In genomic region chr3:73036694-73037368, GRCh38 we compare ENCODE assay signal across 11 cellular contexts. TPM values are rescaled to one million over a fixed set of nuclear protein-coding genes. Genes with fewer than 3 reads are reported as not detected.
DNase-seq lines count a peak whose midpoint lies in the region; ATAC-seq and TF ChIP-seq lines count a peak whose summit lies in the region.
"Had no signal": no experiment of that assay in that cellular context is flagged by ENCODE, and none has a peak within 500 bp of the region (broad histone marks: within the 10 kb centered on the region; RNA-seq: fewer than 3 reads in every experiment).

No MANE protein-coding gene starts in this region.

- POLR2A ChIA-PET in T-cell (lab: Charles Lee), result interaction anchor here in 1 of 2 donors (0.6 kb wide), 1 partner anchor 21 kb away, joined by 8 read pairs; no protein-coding TSS in a partner anchor

- H3K27ac ChIP-seq in cardiac muscle cell, result peak overlapping the region; percentile 70
- H3K27ac ChIP-seq: BLaER1 had no signal

- TF ChIP-seq CTCF in cardiac muscle cell (IDR thresholded peaks at IDR 0.05; ENCODE audit: low read depth, low read length), result no peak
- no peak for TF ChIP-seq CTCF in fibroblast of the aortic adventitia (IDR thresholded peaks at IDR 0.05; ENCODE audit: insufficient read depth, low read length)

- no peak overlapping the region for H3K4me3 ChIP-seq in cardiac muscle cell
- H3K4me3 ChIP-seq in fibroblast of the aortic adventitia (ENCODE audit: low read depth, low read length), result no peak overlapping the region
- H3K4me3 ChIP-seq: BLaER1 had no signal

- H3K9me3 Mint-ChIP-seq in T-cell, result no peaks in the 10 kb centered on the region

- H3K4me3 Mint-ChIP-seq in T-cell, result no peak overlapping the region

- no peaks in the 10 kb centered on the region for H3K9me3 ChIP-seq in cardiac muscle cell (ENCODE audit: low read depth)
- H3K9me3 ChIP-seq: BLaER1 had no signal

- ATAC-seq in T-cell (replicated peaks in 1 of 4), result no peak

- CTCF ChIA-PET in T-cell (lab: Charles Lee), result no interaction called here

- H3K36me3 Mint-ChIP-seq in T-cell, result peaks cover 10% of the 10 kb centered on the region

- no peaks in the 10 kb centered on the region for H3K36me3 ChIP-seq in cardiac muscle cell

- no peaks in the 10 kb centered on the region for H3K27me3 ChIP-seq in cardiac muscle cell
- H3K27me3 ChIP-seq: BLaER1 had no signal

- no peaks in the 10 kb centered on the region for H3K27me3 Mint-ChIP-seq in T-cell

- H3K4me1 ChIP-seq in cardiac muscle cell (ENCODE audit: low read depth), result peaks cover 31% of the 10 kb centered on the region
- H3K4me1 ChIP-seq: BLaER1 had no signal

- DNase-seq in cardiac muscle cell (ENCODE audit: low read depth in 1 of 2, low spot score in 1 of 2) (no peak), cardiac septum (ENCODE audit: low spot score) (no peak), T-cell (no peak), fibroblast of the aortic adventitia (ENCODE audit: low read depth) (peak; percentile 53), CD1c-positive myeloid dendritic cell (ENCODE audit: extremely low spot score) (no peak), NCI-H187 (lab: John Stamatoyannopoulos, UW) (no peak), DMS53 treated with DMSO at 0.1 percent for 48 hours (lab: John Stamatoyannopoulos, UW; ENCODE audit: unreplicated experiment) (no peak), medulla oblongata (ENCODE audit: extremely low spot score) (no peak)
- DNase-seq: nucleus accumbens; stimulated activated CD4-positive, alpha-beta T cell treated with anti-CD3 and anti-CD28 coated beads, Interleukin-2, amount 100 ng/mL, for 48 hours had no signal

- H3K27ac Mint-ChIP-seq in T-cell, result peak overlapping the region; percentile 1 to 37

- H3K4me1 Mint-ChIP-seq in T-cell, result peaks cover 84 to 91% (median 88%) of the 10 kb centered on the region in 3 donors

- intact Hi-C loops in cardiac septum (cut with DNase I), result loop anchor here (5.0 kb wide), 1 partner anchor 40 kb away; the partner anchor contains the start of gene PPP4R2

RNA-seq across cellular contexts. Expression of gene EBLN2, which starts 24.6 kb away (rescaled TPM):
- total RNA-seq in cardiac muscle cell (3.4 and 5.1 TPM in 2 replicates), cardiac septum (1.9 TPM), T-cell (10 to 100 TPM in 2 of 5 donors, 1 to 10 TPM in 3; 6.6 to 12.8 (median 8.1) TPM), fibroblast of the aortic adventitia (ENCODE audit: low replicate concordance) (5.6 and 5.8 TPM in 2 replicates)
- polyA plus RNA-seq in cardiac muscle cell, result 4.8 and 6.4 TPM in 2 replicates

RNA-seq across cellular contexts. Expression of gene PPP4R2, which starts 40.2 kb away (rescaled TPM):
- total RNA-seq in cardiac muscle cell (42.2 and 49.1 TPM in 2 replicates), cardiac septum (46.6 TPM), T-cell (10 to 100 TPM; 53.3 to 70.6 (median 61.3) TPM), fibroblast of the aortic adventitia (ENCODE audit: low replicate concordance) (54.7 and 76.9 TPM in 2 replicates)
- 44.8 and 50.1 TPM in 2 replicates for polyA plus RNA-seq in cardiac muscle cell
